ENCODE assay signal across 1 cellular context in the genomic region with DNA sequence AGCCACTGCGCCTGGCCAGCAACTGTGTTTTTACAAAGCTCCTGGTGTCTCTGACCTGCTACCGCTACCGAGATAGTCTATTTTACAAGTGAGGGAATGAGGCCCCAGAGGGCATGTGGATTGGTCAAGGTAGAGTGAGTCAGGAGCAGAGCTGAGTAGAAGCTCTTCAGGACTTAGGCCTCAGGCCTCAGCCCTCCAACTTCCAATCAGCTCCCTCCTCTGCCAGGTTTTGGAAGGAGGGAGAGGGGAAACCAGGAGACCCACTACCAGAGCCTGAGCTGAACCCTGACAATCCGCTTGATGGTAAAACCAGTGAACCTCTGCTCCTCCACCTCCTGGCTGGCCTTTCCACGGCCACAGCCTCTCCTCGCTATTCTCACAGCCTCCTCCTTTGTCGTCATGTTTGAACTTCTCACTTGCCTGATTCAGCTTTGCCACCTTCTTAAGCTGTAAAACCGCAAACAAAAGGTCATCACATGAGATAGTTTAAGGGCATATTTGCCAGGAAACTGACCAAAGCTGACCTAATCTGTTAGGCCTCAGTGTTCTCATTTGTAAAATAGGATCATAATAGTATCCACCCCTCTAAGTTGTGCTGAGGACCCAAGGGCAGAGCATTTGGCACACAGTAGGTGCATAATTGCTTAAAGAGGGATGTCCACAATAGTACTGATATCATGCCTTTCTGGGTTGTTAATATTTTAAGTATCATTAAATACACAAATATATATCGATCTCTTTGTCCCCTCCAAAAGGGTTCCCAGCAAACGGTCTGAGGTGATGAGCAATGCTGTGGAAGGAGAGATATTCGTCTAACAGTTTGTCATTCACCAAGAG.
TF ChIP-seq lines count a peak whose summit lies in the region.

No MANE protein-coding gene starts in this region.

TF ChIP-seq in K562, 482 proteins besides CTCF, POLR2A, EP300 and RAD21 (continued from another document):
- peak; percentile 70; the same call in 1 of the 2 replicates for TF ChIP-seq ZBTB33 (CRISPR knock-in tag; IDR thresholded peaks at IDR 0.05)
- no peak for TF ChIP-seq PKNOX1 (IDR thresholded peaks at IDR 0.05)
- TF ChIP-seq ZKSCAN1 (IDR thresholded peaks at IDR 0.05; ENCODE audit: low read depth, low read length), result 0 out of 2 replicates have a peak, but pooled peaks have one; percentile 40
- TF ChIP-seq ZNF717 (CRISPR knock-in tag; IDR thresholded peaks at IDR 0.05), result no peak
- TF ChIP-seq ZNF140 (CRISPR knock-in tag; IDR thresholded peaks at IDR 0.05), result no peak
- TF ChIP-seq PCBP2 (IDR thresholded peaks at IDR 0.05; ENCODE audit: low read depth, low read length, poor library complexity, severe bottlenecking), result no peak
